8 cellular contexts compared by ENCODE assay signal in the genomic region with DNA sequence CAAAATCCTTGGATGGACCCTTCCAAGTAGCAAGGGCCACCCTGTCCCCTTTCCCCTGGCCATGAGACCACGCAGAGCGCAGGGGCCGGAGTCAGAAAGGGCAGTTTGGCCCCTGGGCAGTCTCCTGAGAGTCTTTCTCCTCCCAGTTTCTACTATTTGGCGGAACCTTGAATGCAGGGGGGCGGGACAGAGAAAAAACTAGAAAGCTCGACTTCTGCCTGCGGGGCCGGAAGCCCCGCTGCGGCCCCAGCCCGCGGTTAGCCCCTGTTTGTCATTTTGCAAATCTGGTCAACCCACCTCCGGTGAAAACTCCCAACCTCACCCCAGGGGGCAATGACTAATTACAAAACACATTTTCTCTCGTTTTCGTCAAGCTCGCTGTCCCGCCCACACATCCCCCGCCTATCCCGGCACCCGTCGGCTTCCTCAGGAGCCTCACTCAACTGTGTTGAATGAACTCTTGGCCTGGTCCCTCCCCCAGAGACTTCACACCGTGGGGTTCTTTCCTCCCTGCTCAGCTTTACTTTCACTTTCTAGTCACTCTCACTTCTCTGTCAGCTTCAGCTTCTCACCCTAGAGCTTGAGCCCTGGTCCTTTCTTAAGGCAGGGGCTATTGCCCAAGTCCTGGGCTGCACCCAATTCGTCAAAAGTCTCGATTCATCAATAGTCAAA.
DNase-seq lines count a peak whose midpoint lies in the region; ATAC-seq and TF ChIP-seq lines count a peak whose summit lies in the region.

No MANE protein-coding gene starts in this region.

- peak overlapping the region; percentile 66 to 77 (median 68) for H3K9ac ChIP-seq in subcutaneous abdominal adipose tissue (ENCODE audit: low read length in 5 of 5)

- no peaks in the 10 kb centered on the region for H3K27me3 ChIP-seq in CD8-positive, alpha-beta memory T cell (ENCODE audit: insufficient read depth, low read length, poor library complexity, severe bottlenecking)
- H3K27me3 ChIP-seq in foreskin keratinocyte (no peaks in the 10 kb centered on the region), subcutaneous abdominal adipose tissue (ENCODE audit: control insufficient read depth in 5 of 5, insufficient read depth in 4 of 5, low read length in 5 of 5) (no peaks in the 10 kb centered on the region)

- peaks cover 63% of the 10 kb centered on the region for H3K4me1 ChIP-seq in CD8-positive, alpha-beta memory T cell (ENCODE audit: insufficient read depth, low read length)
- H3K4me1 ChIP-seq in foreskin keratinocyte = peaks cover 25% of the 10 kb centered on the region
- H3K4me1 ChIP-seq in subcutaneous abdominal adipose tissue (ENCODE audit: control insufficient read depth in 5 of 5, insufficient read depth in 5 of 5, low read length in 5 of 5) = peaks cover 4 to 27% (median 24%) of the 10 kb centered on the region in 5 donors

- peak; percentile 84 for ATAC-seq in GM19395 (IDR thresholded peaks at IDR 0.05; ENCODE audit: unreplicated experiment)
- ATAC-seq in HG03520 (IDR thresholded peaks at IDR 0.05; ENCODE audit: unreplicated experiment) = peak; percentile 76
- peak; percentile 85 for ATAC-seq in foreskin keratinocyte

- H3K36me3 ChIP-seq in CD8-positive, alpha-beta memory T cell (ENCODE audit: insufficient read depth, low read length) = no peaks in the 10 kb centered on the region
- no peaks in the 10 kb centered on the region for H3K36me3 ChIP-seq in subcutaneous abdominal adipose tissue (ENCODE audit: control insufficient read depth in 5 of 5, insufficient read depth in 5 of 5, low read length in 5 of 5)

- no peaks in the 10 kb centered on the region for H3K9me3 Mint-ChIP-seq in CD8-positive, alpha-beta memory T cell

- peak overlapping the region; percentile 83 to 99 (median 94) for H3K27ac Mint-ChIP-seq in CD8-positive, alpha-beta memory T cell

- H3K9me3 ChIP-seq in CD8-positive, alpha-beta memory T cell (ENCODE audit: low read length) = no peaks in the 10 kb centered on the region
- H3K9me3 ChIP-seq in subcutaneous abdominal adipose tissue (ENCODE audit: control insufficient read depth in 5 of 5, low read length in 5 of 5) = no peaks in the 10 kb centered on the region

- peak overlapping the region; percentile 60 for H3K4me3 ChIP-seq in CD8-positive, alpha-beta memory T cell (ENCODE audit: low read length)
- H3K4me3 ChIP-seq in subcutaneous abdominal adipose tissue (ENCODE audit: low read depth in 1 of 5, low read length in 5 of 5) = peak overlapping the region; percentile 56 to 75 (median 68)

- CTCF ChIA-PET in CD8-positive, alpha-beta memory T cell (lab: Charles Lee) = interaction anchor here (0.7 to 2.9 kb wide), 27 partner anchors 9 to 354 kb away, joined by 3 to 36 read pairs (median 5); a partner anchor contains a TSS

- peaks cover 75 to 86% (median 86%) of the 10 kb centered on the region in 3 donors for H3K4me1 Mint-ChIP-seq in CD8-positive, alpha-beta memory T cell

- TF ChIP-seq CTCF in foreskin keratinocyte (conservative IDR thresholded peaks at IDR 0.05) = no peak

- POLR2A ChIA-PET in CD8-positive, alpha-beta memory T cell (lab: Charles Lee) = interaction anchor here (0.7 to 2.4 kb wide), 13 partner anchors 8 to 137 kb away, joined by 3 to 37 read pairs (median 6); a partner anchor contains a TSS

- peak overlapping the region; percentile 71 for H3K27ac ChIP-seq in CD8-positive, alpha-beta memory T cell (ENCODE audit: low read depth, low read length)
- H3K27ac ChIP-seq in foreskin keratinocyte = peak overlapping the region; percentile 69
- peak overlapping the region; percentile 92 for H3K27ac ChIP-seq in subcutaneous abdominal adipose tissue (ENCODE audit: low read depth, low read length)

- peaks cover 0 to under 1% (median 0%) of the 10 kb centered on the region in 3 donors for H3K36me3 Mint-ChIP-seq in CD8-positive, alpha-beta memory T cell

- no peaks in the 10 kb centered on the region for H3K27me3 Mint-ChIP-seq in CD8-positive, alpha-beta memory T cell

- H3K4me3 Mint-ChIP-seq in CD8-positive, alpha-beta memory T cell = peak overlapping the region; percentile 76 to 90 (median 81)

- DNase-seq in CD8-positive, alpha-beta memory T cell = peak; percentile 90 to 99 (median 96)
- DNase-seq in RPMI8226 (peak; percentile 90), activated gamma-delta T cell (lab: John Stamatoyannopoulos, UW) (peak; percentile 85), foreskin keratinocyte (peak; percentile 88 to 93), non-pigmented ciliary epithelial cell (ENCODE audit: low read depth) (peak; percentile 98)

Comparison
In these comparisons a context has a peak if more than half of its experiments do, and no peak if none do; other contexts are left out.
1. Peak in every context shown above with its lines: DNase-seq, ATAC-seq, H3K4me3 ChIP-seq and H3K27ac ChIP-seq.